In genomic region chr5:173055722-173055982, GRCh38 we compare ENCODE assay signal across 8 cellular contexts. TPM values are rescaled to one million over a fixed set of nuclear protein-coding genes. Genes with fewer than 3 reads are reported as not detected.
DNase-seq lines count a peak whose midpoint lies in the region; FAIRE-seq and TF ChIP-seq lines count a peak whose summit lies in the region.

No MANE protein-coding gene starts in this region.

- H3K9me2 ChIP-seq in MM.1S (replicated peaks; ENCODE audit: insufficient read depth, low read length): no peaks in the 10 kb centered on the region

- H3K27ac Mint-ChIP-seq in T-helper 2 cell treated with Interferon-gamma antibody and Interleukin-4, amounts not matched to agents 5 μg/mL and 100 μg/mL, for 36 hours: peak overlapping the region; percentile 90

- DNase-seq in T-helper 2 cell treated with Interferon-gamma antibody and Interleukin-4, amounts not matched to agents 5 μg/mL and 100 μg/mL, for 36 hours (ENCODE audit: low spot score): no peak
- DNase-seq in T-helper 2 cell: no peak
- peak; percentile 28 for DNase-seq in MM.1S
- DNase-seq in dorsolateral prefrontal cortex: no peak
- peak; percentile 75 for DNase-seq in osteoblast (ENCODE audit: insufficient read length, low spot score, missing footprints)
- DNase-seq in amygdala (lab: John Stamatoyannopoulos, UW): no peak
- DNase-seq in HTR-8/SVneo (ENCODE audit: insufficient read length, low spot score): no peak
- DNase-seq in NCI-H1930 (lab: John Stamatoyannopoulos, UW): no peak

- H3K4me1 ChIP-seq in MM.1S (ENCODE audit: low read length) (peaks cover 11% of the 10 kb centered on the region), osteoblast (ENCODE audit: insufficient read depth, low read length) (peaks cover 30% of the 10 kb centered on the region)

- peaks cover 23% of the 10 kb centered on the region for H3K79me2 ChIP-seq in MM.1S (ENCODE audit: low read length)
- H3K79me2 ChIP-seq in osteoblast (ENCODE audit: insufficient read depth, low read length): peaks cover 20% of the 10 kb centered on the region

- peak overlapping the region; percentile 92 for H2AFZ ChIP-seq in MM.1S (ENCODE audit: low read length)
- peak overlapping the region; percentile 97 for H2AFZ ChIP-seq in osteoblast (ENCODE audit: low read length)

- no peaks in the 10 kb centered on the region for H3K9me3 Mint-ChIP-seq in T-helper 2 cell treated with Interferon-gamma antibody and Interleukin-4, amounts not matched to agents 5 μg/mL and 100 μg/mL, for 36 hours

- H3K36me3 ChIP-seq in MM.1S (replicated peaks; ENCODE audit: insufficient read depth, low read length) (no peaks in the 10 kb centered on the region), osteoblast (ENCODE audit: insufficient read depth, low read length) (peaks cover 2% of the 10 kb centered on the region)

- H3F3A ChIP-seq in MM.1S (ENCODE audit: insufficient read depth, low read length): peaks cover 10% of the 10 kb centered on the region

- no peaks in the 10 kb centered on the region for H3K36me3 Mint-ChIP-seq in T-helper 2 cell treated with Interferon-gamma antibody and Interleukin-4, amounts not matched to agents 5 μg/mL and 100 μg/mL, for 36 hours (ENCODE audit: low read depth)

- no peaks in the 10 kb centered on the region for H4K20me1 ChIP-seq in MM.1S (ENCODE audit: insufficient read depth, low read length)
- H4K20me1 ChIP-seq in osteoblast (ENCODE audit: insufficient read depth, low read length): peaks cover 5% of the 10 kb centered on the region

- H3K4me3 ChIP-seq in MM.1S (ENCODE audit: low read length): peak overlapping the region; percentile 75
- H3K4me3 ChIP-seq in dorsolateral prefrontal cortex: peak overlapping the region; percentile 73 to 100 (median 95)
- peak overlapping the region; percentile 81 for H3K4me3 ChIP-seq in osteoblast (ENCODE audit: insufficient read depth, low read length)

- peak overlapping the region; percentile 88 for H3K4me3 Mint-ChIP-seq in T-helper 2 cell treated with Interferon-gamma antibody and Interleukin-4, amounts not matched to agents 5 μg/mL and 100 μg/mL, for 36 hours

- H3K27ac ChIP-seq in MM.1S (ENCODE audit: low read length) (peak overlapping the region; percentile 9; the same call in 1 of the 2 replicates), dorsolateral prefrontal cortex (peak overlapping the region in 48 of 59 donors; percentile 11 to 100 (median 99)), osteoblast (ENCODE audit: low read depth, low read length) (peak overlapping the region; percentile 48)

- peak overlapping the region; percentile 95 for H3K4me2 ChIP-seq in MM.1S (ENCODE audit: low read depth, low read length)
- peak overlapping the region; percentile 100 for H3K4me2 ChIP-seq in osteoblast (ENCODE audit: insufficient read depth, low read length)

- H3K27me3 ChIP-seq in MM.1S (replicated peaks; ENCODE audit: insufficient read depth, low read length) (no peaks in the 10 kb centered on the region), dorsolateral prefrontal cortex (no peaks in the 10 kb centered on the region), osteoblast (ENCODE audit: insufficient read depth, low read length) (no peaks in the 10 kb centered on the region)

- peaks cover under 1% of the 10 kb centered on the region for H3K27me3 Mint-ChIP-seq in T-helper 2 cell treated with Interferon-gamma antibody and Interleukin-4, amounts not matched to agents 5 μg/mL and 100 μg/mL, for 36 hours (ENCODE audit: low read depth)

- intact Hi-C loops in dorsolateral prefrontal cortex (cut with DNase I): loop anchor here (5.0 to 10.0 kb wide), 4 partner anchors 38 to 341 kb away; partner anchors contain the start of gene ATP6V0E1 (in 1 of the 2)

- H3K9me3 ChIP-seq in MM.1S (replicated peaks; ENCODE audit: insufficient read depth, low read length) (no peaks in the 10 kb centered on the region), osteoblast (ENCODE audit: low read depth, low read length) (no peaks in the 10 kb centered on the region)

- peaks cover 26% of the 10 kb centered on the region for H3K4me1 Mint-ChIP-seq in T-helper 2 cell treated with Interferon-gamma antibody and Interleukin-4, amounts not matched to agents 5 μg/mL and 100 μg/mL, for 36 hours (ENCODE audit: low read depth)

- FAIRE-seq in HTR-8/SVneo (lab: Jason Lieb, UNC): no peak

- peak overlapping the region; percentile 39; the same call in 1 of the 2 replicates for H3K9ac ChIP-seq in MM.1S (ENCODE audit: low read length)

- no peak for TF ChIP-seq CTCF in MM.1S (IDR thresholded peaks at IDR 0.05; ENCODE audit: low read length)
- no peak for TF ChIP-seq CTCF in dorsolateral prefrontal cortex (IDR thresholded peaks at IDR 0.05 in 54 of 56, conservative IDR thresholded peaks at IDR 0.05 in 2 of 56; ENCODE audit: low read depth in 1 of 56, partially characterized antibody in 56 of 56)
- no peak for TF ChIP-seq CTCF in osteoblast (IDR thresholded peaks at IDR 0.05; ENCODE audit: extremely low read depth, low read depth, low read length)

RNA-seq across cellular contexts. Expression of gene CREBRF, which starts 0.5 kb away (rescaled TPM):
- 10 to 100 TPM; 44.1 to 80.1 (median 58.8) TPM for total RNA-seq in dorsolateral prefrontal cortex
- 35.8 and 38.3 TPM in 2 replicates for total RNA-seq in osteoblast

Comparison
In these comparisons a context has a peak if more than half of its experiments do, and no peak if none do; other contexts are left out.
1. DNase-seq: peak in MM.1S (single experiment) and osteoblast (single experiment); none in T-helper 2 cell treated with Interferon-gamma antibody and Interleukin-4, amounts not matched to agents 5 μg/mL and 100 μg/mL, for 36 hours (single experiment), T-helper 2 cell (0 of 5), dorsolateral prefrontal cortex (0 of 10), amygdala (0 of 56), HTR-8/SVneo (single experiment) and NCI-H1930 (0 of 2).
2. H3K27ac ChIP-seq: peak in every context shown above with its lines; median percentile 99 in dorsolateral prefrontal cortex; 48 in osteoblast; 9 in MM.1S.
3. Peak in every context shown above with its lines, with median percentiles within 50 percentile points of each other: H3K4me3 ChIP-seq.